In genomic region chr12:32183646-32184045, GRCh38 we compare ENCODE assay signal across 1 cellular context.
TF ChIP-seq lines count a peak whose summit lies in the region.

No MANE protein-coding gene starts in this region.

TF ChIP-seq in GM23338, 12 proteins besides CTCF, POLR2A, EP300 and RAD21 (continued from another document):
- no peak for TF ChIP-seq ZNF462 (CRISPR knock-in tag; IDR thresholded peaks at IDR 0.05)
- TF ChIP-seq STAT1 (IDR thresholded peaks at IDR 0.05; ENCODE audit: unreplicated experiment): no peak
- no peak for TF ChIP-seq EZH2 (IDR thresholded peaks at IDR 0.05; ENCODE audit: low read depth, unreplicated experiment)
- TF ChIP-seq CREB1 (CRISPR knock-in tag; IDR thresholded peaks at IDR 0.05; ENCODE audit: low read depth): no peak
- TF ChIP-seq ZNF114 (CRISPR knock-in tag; IDR thresholded peaks at IDR 0.05): no peak
- TF ChIP-seq ETS1 (IDR thresholded peaks at IDR 0.05): no peak
- TF ChIP-seq JUNB (IDR thresholded peaks at IDR 0.05; ENCODE audit: unreplicated experiment): no peak
- no peak for TF ChIP-seq REST (IDR thresholded peaks at IDR 0.05; ENCODE audit: unreplicated experiment)
- TF ChIP-seq ZNF331 (CRISPR knock-in tag; IDR thresholded peaks at IDR 0.05; ENCODE audit: low read depth): no peak
- TF ChIP-seq POLR2AphosphoS5 (IDR thresholded peaks at IDR 0.05; ENCODE audit: low read depth): no peak
- no peak for TF ChIP-seq EZH2phosphoT487 (IDR thresholded peaks at IDR 0.05; ENCODE audit: unreplicated experiment)
